1 cellular context compared by ENCODE assay signal in genomic region chr1:109895720-109896504, GRCh38.
TF ChIP-seq lines count a peak whose summit lies in the region.

No MANE protein-coding gene starts in this region.

TF ChIP-seq in HepG2, 621 proteins besides CTCF, POLR2A, EP300 and RAD21 (continued from another document and continues in another):
- TF ChIP-seq THAP9 (CRISPR knock-in tag; IDR thresholded peaks at IDR 0.05; ENCODE audit: borderline replicate concordance) (peak; percentile 19; the same call in 1 of the 2 replicates), ZSCAN21 (CRISPR knock-in tag; IDR thresholded peaks at IDR 0.05; ENCODE audit: borderline replicate concordance) (0 out of 2 replicates have a peak, but pooled peaks have one; percentile 1), HOMEZ (CRISPR knock-in tag; IDR thresholded peaks at IDR 0.05; ENCODE audit: low read depth) (peak; percentile 86), KDM2A (CRISPR knock-in tag; IDR thresholded peaks at IDR 0.05; ENCODE audit: borderline replicate concordance, low read depth) (peak; percentile 78; the same call in 1 of the 2 replicates), XRCC5 (optimal IDR thresholded peaks at IDR 0.05; ENCODE audit: low read length) (no peak), ZNF275 (CRISPR knock-in tag; IDR thresholded peaks at IDR 0.05; ENCODE audit: borderline replicate concordance) (0 out of 2 replicates have a peak, but pooled peaks have one; percentile 67), ZNF792 (CRISPR knock-in tag; IDR thresholded peaks at IDR 0.05) (peak; percentile 90), KLF16 (CRISPR knock-in tag; IDR thresholded peaks at IDR 0.05) (peak in 1 of 2 experiments; percentile 71; a peak in 2 of 4 replicates), ZFP62 (CRISPR knock-in tag; IDR thresholded peaks at IDR 0.05) (0 out of 2 replicates have a peak, but pooled peaks have one; percentile 42), ZNF318 (CRISPR knock-in tag; IDR thresholded peaks at IDR 0.05) (no peak), MIER3 (CRISPR knock-in tag; IDR thresholded peaks at IDR 0.05; ENCODE audit: borderline replicate concordance) (peak; percentile 74; the same call in 1 of the 2 replicates), JUND (CRISPR knock-in tag; IDR thresholded peaks at IDR 0.05) (peak; percentile 98), ZFY (CRISPR knock-in tag; IDR thresholded peaks at IDR 0.05) (peak; percentile 43; the same call in 1 of the 2 replicates), MIXL1 (CRISPR knock-in tag; IDR thresholded peaks at IDR 0.05) (peak; percentile 87), MAFF (IDR thresholded peaks at IDR 0.05; ENCODE audit: low read depth, low read length) (peak; percentile 6; the same call in 1 of the 2 replicates), ZNF451 (CRISPR knock-in tag; IDR thresholded peaks at IDR 0.05) (peak; percentile 83), ISL2 (CRISPR knock-in tag; IDR thresholded peaks at IDR 0.05) (peak; percentile 76; the same call in 1 of the 2 replicates), TCF7 (IDR thresholded peaks at IDR 0.05; ENCODE audit: low read depth) (peak; percentile 95), ZNF614 (CRISPR knock-in tag; IDR thresholded peaks at IDR 0.05; ENCODE audit: borderline replicate concordance) (peak; percentile 72), CC2D1A (CRISPR knock-in tag; IDR thresholded peaks at IDR 0.05) (no peak), MED8 (CRISPR knock-in tag; IDR thresholded peaks at IDR 0.05; ENCODE audit: insufficient replicate concordance) (peak; percentile 31), MBD4 (IDR thresholded peaks at IDR 0.05; ENCODE audit: borderline replicate concordance, low read length) (no peak), KDM6A (CRISPR knock-in tag; IDR thresholded peaks at IDR 0.05; ENCODE audit: low read depth) (peak; percentile 74), PITX1 (CRISPR knock-in tag; IDR thresholded peaks at IDR 0.05) (peak; percentile 56; the same call in 1 of the 2 replicates), THRA (CRISPR knock-in tag; IDR thresholded peaks at IDR 0.05; ENCODE audit: borderline replicate concordance) (peak; percentile 83; the same call in 1 of the 2 replicates), NR2C2 (CRISPR knock-in tag; IDR thresholded peaks at IDR 0.05; ENCODE audit: borderline replicate concordance) (peak; percentile 86), HNF1B (CRISPR knock-in tag; IDR thresholded peaks at IDR 0.05) (peak; percentile 74), ZNF430 (CRISPR knock-in tag; IDR thresholded peaks at IDR 0.05) (peak; percentile 78; the same call in 1 of the 2 replicates), RARA (CRISPR knock-in tag; IDR thresholded peaks at IDR 0.05) (peak; percentile 98), ZFX (CRISPR knock-in tag; IDR thresholded peaks at IDR 0.05; ENCODE audit: low read depth) (peak; percentile 57; the same call in 1 of the 2 replicates), ATF7-NPFF (CRISPR knock-in tag; IDR thresholded peaks at IDR 0.05; ENCODE audit: low read depth) (0 out of 2 replicates have a peak, but pooled peaks have one; percentile 55), SALL2 (CRISPR knock-in tag; IDR thresholded peaks at IDR 0.05) (0 out of 2 replicates have a peak, but pooled peaks have one; percentile 34), TBX2 (CRISPR knock-in tag; IDR thresholded peaks at IDR 0.05; ENCODE audit: borderline replicate concordance) (peak; percentile 83; the same call in 1 of the 2 replicates), ZNF17 (CRISPR knock-in tag; IDR thresholded peaks at IDR 0.05) (no peak), TMF1 (CRISPR knock-in tag; IDR thresholded peaks at IDR 0.05; ENCODE audit: low read depth) (no peak), MXI1 (IDR thresholded peaks at IDR 0.05; ENCODE audit: borderline replicate concordance, low read depth, low read length) (peak; percentile 44; the same call in 1 of the 3 replicates), ZKSCAN8 (CRISPR knock-in tag; IDR thresholded peaks at IDR 0.05; ENCODE audit: borderline replicate concordance) (peak; percentile 85; the same call in 1 of the 2 replicates), ZNF576 (CRISPR knock-in tag; IDR thresholded peaks at IDR 0.05) (no peak), SOX13 (IDR thresholded peaks at IDR 0.05) (peak; percentile 67), SOX13 (CRISPR knock-in tag; conservative IDR thresholded peaks at IDR 0.05 in 1 of 2, IDR thresholded peaks at IDR 0.05 in 1 of 2) (peak in 1 of 2 experiments; percentile 94; a peak in 2 of 4 replicates), TFE3 (CRISPR knock-in tag; IDR thresholded peaks at IDR 0.05) (peak; percentile 89), ZFP37 (CRISPR knock-in tag; IDR thresholded peaks at IDR 0.05; ENCODE audit: borderline replicate concordance) (0 out of 2 replicates have a peak, but pooled peaks have one; percentile 56), NCOA2 (CRISPR knock-in tag; IDR thresholded peaks at IDR 0.05) (peak; percentile 93), DMAP1 (CRISPR knock-in tag; IDR thresholded peaks at IDR 0.05) (peak; percentile 44; the same call in 1 of the 2 replicates), ZNF558 (CRISPR knock-in tag; IDR thresholded peaks at IDR 0.05; ENCODE audit: borderline replicate concordance) (no peak)
